ENCODE assay signal across 1 cellular context in genomic region chr2:132978840-132979239, GRCh38.
TF ChIP-seq lines count a peak whose summit lies in the region.

No MANE protein-coding gene starts in this region.

TF ChIP-seq in GM12878, 131 proteins besides CTCF, POLR2A, EP300 and RAD21 (continued from another document):
- no peak for TF ChIP-seq CUX1 (IDR thresholded peaks at IDR 0.05; ENCODE audit: insufficient replicate concordance, low read depth, low read length)
- TF ChIP-seq SIN3A (IDR thresholded peaks at IDR 0.05; ENCODE audit: low read depth, low read length) = no peak
- TF ChIP-seq BHLHE40 (IDR thresholded peaks at IDR 0.05; ENCODE audit: borderline replicate concordance in 1 of 2, low read depth in 2 of 2, low read length in 1 of 2) = peak in 1 of 2 experiments; percentile 35; a peak in 1 of 4 replicates
- no peak for TF ChIP-seq SPI1 (IDR thresholded peaks at IDR 0.05; ENCODE audit: borderline replicate concordance, insufficient read depth, low read depth, low read length)
- no peak for TF ChIP-seq TBL1XR1 (IDR thresholded peaks at IDR 0.05; ENCODE audit: low read depth, low read length)
- TF ChIP-seq MYC (IDR thresholded peaks at IDR 0.05; ENCODE audit: insufficient read depth, insufficient read length, insufficient replicate concordance, low read length, severe bottlenecking) = no peak
- TF ChIP-seq ZBTB33 (IDR thresholded peaks at IDR 0.05) = no peak
- TF ChIP-seq JUNB (IDR thresholded peaks at IDR 0.05) = no peak
- TF ChIP-seq NFYA (IDR thresholded peaks at IDR 0.05; ENCODE audit: borderline replicate concordance, low read depth, low read length) = no peak
- TF ChIP-seq STAT1 (conservative IDR thresholded peaks at IDR 0.05) = no peak
- peak; percentile 37 for TF ChIP-seq SKIL (IDR thresholded peaks at IDR 0.05; ENCODE audit: low read depth, poor library complexity, severe bottlenecking)
- TF ChIP-seq ZNF687 (IDR thresholded peaks at IDR 0.05) = no peak; the same call in none of the 2 replicates
- no peak for TF ChIP-seq ZBTB4 (CRISPR knock-in tag; IDR thresholded peaks at IDR 0.05)
- peak; percentile 89 for TF ChIP-seq IKZF1 (conservative IDR thresholded peaks at IDR 0.05)
- no peak for TF ChIP-seq BRCA1 (IDR thresholded peaks at IDR 0.05; ENCODE audit: low read depth, low read length)
- peak; percentile 77 for TF ChIP-seq GATAD2B (conservative IDR thresholded peaks at IDR 0.05; ENCODE audit: low read depth)
- no peak for TF ChIP-seq ETV6 (conservative IDR thresholded peaks at IDR 0.05 in 1 of 2, IDR thresholded peaks at IDR 0.05 in 1 of 2; ENCODE audit: borderline replicate concordance in 1 of 2, low read depth in 1 of 2)
- no peak for TF ChIP-seq MEF2B (IDR thresholded peaks at IDR 0.05; ENCODE audit: partially characterized antibody, poor library complexity, severe bottlenecking)
- no peak for TF ChIP-seq BMI1 (IDR thresholded peaks at IDR 0.05; ENCODE audit: borderline replicate concordance)
- no peak for TF ChIP-seq BACH1 (IDR thresholded peaks at IDR 0.05; ENCODE audit: borderline replicate concordance)
- TF ChIP-seq ZNF207 (IDR thresholded peaks at IDR 0.05; ENCODE audit: borderline replicate concordance) = no peak
- TF ChIP-seq SREBF1 (IDR thresholded peaks at IDR 0.05; ENCODE audit: low read length) = no peak
- no peak for TF ChIP-seq ELK1 (IDR thresholded peaks at IDR 0.05; ENCODE audit: low read depth, low read length)
- TF ChIP-seq NBN (IDR thresholded peaks at IDR 0.05) = no peak
- TF ChIP-seq RUNX3 (IDR thresholded peaks at IDR 0.05; ENCODE audit: low read length) = peak; percentile 17; the same call in 1 of the 2 replicates
- 0 out of 2 replicates have a peak, but pooled peaks have one; percentile 46 for TF ChIP-seq SMARCA5 (IDR thresholded peaks at IDR 0.05)
- TF ChIP-seq RAD51 (IDR thresholded peaks at IDR 0.05) = no peak
- TF ChIP-seq ZBTB11 (CRISPR knock-in tag; IDR thresholded peaks at IDR 0.05) = no peak
- TF ChIP-seq USF2 (IDR thresholded peaks at IDR 0.05; ENCODE audit: borderline replicate concordance, low read depth, low read length) = no peak
- 0 out of 2 replicates have a peak, but pooled peaks have one; percentile 47 for TF ChIP-seq MLLT1 (IDR thresholded peaks at IDR 0.05)
